In the genomic region with DNA sequence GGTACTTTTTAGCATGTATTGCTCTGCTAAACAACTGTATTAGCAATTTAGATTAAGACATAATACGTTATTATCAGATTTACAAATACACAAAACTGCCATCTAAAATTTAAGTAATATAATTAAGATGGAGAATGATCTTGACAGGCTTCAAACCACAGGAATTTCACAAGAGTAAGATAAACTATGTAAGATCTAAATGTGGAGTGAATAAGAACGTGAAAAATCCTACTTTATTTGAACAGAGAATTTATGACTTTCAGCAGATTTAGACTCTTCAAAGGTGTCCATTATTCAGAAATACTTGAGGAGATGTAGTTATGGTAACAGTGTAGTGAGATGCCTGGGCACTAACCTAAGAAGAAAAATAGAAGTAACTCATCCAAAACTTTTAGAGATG, we compare ENCODE assay signal across 1 cellular context.
TF ChIP-seq lines count a peak whose summit lies in the region.

No MANE protein-coding gene starts in this region.

TF ChIP-seq in IMR-90, 13 proteins besides CTCF, POLR2A, EP300 and RAD21 (continued from another document):
- TF ChIP-seq, protein P1, sequence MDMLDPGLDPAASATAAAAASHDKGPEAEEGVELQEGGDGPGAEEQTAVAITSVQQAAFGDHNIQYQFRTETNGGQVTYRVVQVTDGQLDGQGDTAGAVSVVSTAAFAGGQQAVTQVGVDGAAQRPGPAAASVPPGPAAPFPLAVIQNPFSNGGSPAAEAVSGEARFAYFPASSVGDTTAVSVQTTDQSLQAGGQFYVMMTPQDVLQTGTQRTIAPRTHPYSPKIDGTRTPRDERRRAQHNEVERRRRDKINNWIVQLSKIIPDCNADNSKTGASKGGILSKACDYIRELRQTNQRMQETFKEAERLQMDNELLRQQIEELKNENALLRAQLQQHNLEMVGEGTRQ (IDR thresholded peaks at IDR 0.05; ENCODE audit: low read depth, low read length) = no peak
- no peak for TF ChIP-seq CEBPB (IDR thresholded peaks at IDR 0.05; ENCODE audit: low read depth, low read length)
- no peak for TF ChIP-seq NFE2L2 (IDR thresholded peaks at IDR 0.05; ENCODE audit: low read depth, low read length)
